In the genomic region with DNA sequence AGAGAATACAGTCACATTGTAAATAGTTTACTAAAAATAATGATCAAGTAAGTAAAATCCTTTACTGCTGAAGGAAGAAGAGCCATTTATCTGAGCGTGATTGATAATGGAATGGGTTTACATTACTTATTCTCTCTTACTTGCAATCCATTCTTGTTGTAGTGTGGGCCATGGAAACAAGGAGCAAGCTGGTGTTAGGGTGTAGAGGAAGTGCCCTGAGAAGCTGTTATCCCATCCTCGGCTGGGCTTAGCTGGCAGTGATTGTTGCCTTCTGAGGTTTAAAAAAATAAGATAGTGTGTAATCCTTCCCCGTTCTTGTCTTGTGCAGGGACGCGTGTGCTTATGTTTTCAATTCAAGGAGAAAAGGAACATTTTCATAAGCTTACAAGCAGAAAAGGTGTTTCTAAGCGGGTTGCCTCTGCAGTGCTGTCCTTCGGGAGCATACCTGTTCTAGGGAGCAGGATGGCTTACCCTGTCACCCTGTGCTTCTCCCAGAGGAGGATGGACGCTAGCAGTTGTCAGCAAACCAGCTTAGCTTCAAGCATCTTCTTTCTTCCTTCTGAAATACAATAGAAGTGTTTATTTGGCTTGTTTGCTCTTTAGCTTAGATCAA, we compare ENCODE assay signal across 19 cellular contexts.
DNase-seq lines count a peak whose midpoint lies in the region; ATAC-seq and TF ChIP-seq lines count a peak whose summit lies in the region.
"Had no signal": no experiment of that assay in that cellular context is flagged by ENCODE, and none has a peak within 500 bp of the region (broad histone marks: within the 10 kb centered on the region; RNA-seq: fewer than 3 reads in every experiment).

No MANE protein-coding gene starts in this region.

- no peak overlapping the region for H3K4me2 ChIP-seq in IMR-90 (ENCODE audit: low read depth, low read length)

- H4K8ac ChIP-seq in IMR-90 (ENCODE audit: low read depth in 2 of 2, low read length in 2 of 2): peak overlapping the region; percentile 15 to 75; a peak in 3 of 4 replicates

- H3K4me1 ChIP-seq in IMR-90 (ENCODE audit: control insufficient read depth, insufficient read depth, low read length) (peaks cover 17% of the 10 kb centered on the region), upper lobe of left lung (peaks cover 0 to 8% (median 0%) of the 10 kb centered on the region in 4 donors)

- H3K27ac Mint-ChIP-seq in nephron: peak overlapping the region; percentile 67 to 88 (median 83)
- no peak overlapping the region for H3K27ac Mint-ChIP-seq in stimulated activated effector memory CD8-positive, alpha-beta T cell treated with anti-CD3 and anti-CD28 coated beads, Interleukin-12 subunit alpha, Interleukin-12 subunit beta, amount 100 ng/mL, for 72 hours
- H3K27ac Mint-ChIP-seq: activated naive CD8-positive, alpha-beta T cell treated with anti-CD3 and anti-CD28 coated beads for 36 hours; dendritic cell treated with granulocyte-macrophage colony-stimulating factor and Interleukin-4, amounts not matched to agents 40 ng/mL and 50 ng/mL, for 4 days had no signal

- no peak for DNase-seq in IMR-90
- DNase-seq in epithelial cell of prostate (ENCODE audit: low read depth, low spot score): no peak
- DNase-seq in upper lobe of left lung: no peak
- no peak for DNase-seq in left ventricle myocardium superior
- no peak for DNase-seq in stimulated activated effector memory CD8-positive, alpha-beta T cell treated with anti-CD3 and anti-CD28 coated beads, Interleukin-12 subunit alpha, Interleukin-12 subunit beta, amount 100 ng/mL, for 72 hours (ENCODE audit: low spot score in 2 of 2)
- DNase-seq in activated naive CD4-positive, alpha-beta T cell treated with Interleukin-2 at 50 U/mL for 16 hours: no peak
- DNase-seq: activated naive CD8-positive, alpha-beta T cell treated with anti-CD3 and anti-CD28 coated beads for 36 hours; COR-L47; Karpas-422; NCI-H1105; NCI-H2171; NCI-H82; right cardiac atrium; stimulated activated CD4-positive, alpha-beta T cell treated with anti-CD3 and anti-CD28 coated beads, Interleukin-2, amount 100 ng/mL, for 24 hours had no signal

- H3K4ac ChIP-seq in IMR-90 (ENCODE audit: low read depth, low read length): peak overlapping the region; percentile 47

- peak overlapping the region; percentile 26 for H3K14ac ChIP-seq in IMR-90 (replicated peaks; ENCODE audit: low read depth, low read length)

- H3K4me3 Mint-ChIP-seq in nephron: peak overlapping the region; percentile 77 to 85 (median 84)
- no peak overlapping the region for H3K4me3 Mint-ChIP-seq in stimulated activated effector memory CD8-positive, alpha-beta T cell treated with anti-CD3 and anti-CD28 coated beads, Interleukin-12 subunit alpha, Interleukin-12 subunit beta, amount 100 ng/mL, for 72 hours
- H3K4me3 Mint-ChIP-seq: activated naive CD8-positive, alpha-beta T cell treated with anti-CD3 and anti-CD28 coated beads for 36 hours; dendritic cell treated with granulocyte-macrophage colony-stimulating factor and Interleukin-4, amounts not matched to agents 40 ng/mL and 50 ng/mL, for 4 days had no signal

- peak overlapping the region; percentile 86 for H2BK5ac ChIP-seq in IMR-90 (ENCODE audit: low read depth, low read length, poor library complexity, severe bottlenecking)

- H2BK20ac ChIP-seq in IMR-90 (ENCODE audit: low read depth, low read length): peak overlapping the region; percentile 83

- no peak overlapping the region for H2AK9ac ChIP-seq in IMR-90 (replicated peaks; ENCODE audit: low read depth, low read length, poor library complexity)

- H3K27me3 ChIP-seq in IMR-90 (ENCODE audit: control insufficient read depth, insufficient read depth, low read length) (no peaks in the 10 kb centered on the region), upper lobe of left lung (no peaks in the 10 kb centered on the region)

- H3K9me3 ChIP-seq in IMR-90 (ENCODE audit: control insufficient read depth, insufficient read depth, low read length) (no peaks in the 10 kb centered on the region), upper lobe of left lung (no peaks in the 10 kb centered on the region)

- H3K36me3 ChIP-seq in IMR-90 (ENCODE audit: control insufficient read depth, insufficient read depth, low read length) (0 out of 2 replicates have a peak, but pooled peaks cover 1% of the 10 kb centered on the region), upper lobe of left lung (no peaks in the 10 kb centered on the region)

- H4K91ac ChIP-seq in IMR-90 (ENCODE audit: insufficient read depth, low read depth, low read length): peak overlapping the region; percentile 81

- H2BK120ac ChIP-seq in IMR-90 (ENCODE audit: low read depth, low read length): peak overlapping the region; percentile 29

- no peak overlapping the region for H3K9ac ChIP-seq in IMR-90 (ENCODE audit: low read depth, low read length)

- peak overlapping the region; percentile 53; the same call in 1 of the 2 replicates for H4K5ac ChIP-seq in IMR-90 (ENCODE audit: low read depth, low read length)

- H3K27me3 Mint-ChIP-seq in nephron (ENCODE audit: low read depth): no peaks in the 10 kb centered on the region

- no peak for TF ChIP-seq RAD21 in IMR-90 (IDR thresholded peaks at IDR 0.05; ENCODE audit: low read length)

- H3K27ac ChIP-seq in IMR-90 (ENCODE audit: insufficient read depth, low read length) (no peak overlapping the region), epithelial cell of prostate (peak overlapping the region; percentile 85), upper lobe of left lung (peak overlapping the region in 1 of 4 donors; percentile 13)

- dilution Hi-C loops in IMR-90 (cut with HindIII; ENCODE audit: low sequenced_read_pairs, unreplicated experiment): no loop called here

- H2BK15ac ChIP-seq in IMR-90 (ENCODE audit: low read depth, low read length): peak overlapping the region; percentile 86; the same call in 2 of the 3 replicates

- no peaks in the 10 kb centered on the region for H3K36me3 Mint-ChIP-seq in nephron (ENCODE audit: low read depth)
- no peaks in the 10 kb centered on the region for H3K36me3 Mint-ChIP-seq in stimulated activated effector memory CD8-positive, alpha-beta T cell treated with anti-CD3 and anti-CD28 coated beads, Interleukin-12 subunit alpha, Interleukin-12 subunit beta, amount 100 ng/mL, for 72 hours
- H3K36me3 Mint-ChIP-seq: activated naive CD8-positive, alpha-beta T cell treated with anti-CD3 and anti-CD28 coated beads for 36 hours had no signal

- H3K18ac ChIP-seq in IMR-90 (ENCODE audit: low read depth, low read length): peak overlapping the region; percentile 76; the same call in 1 of the 2 replicates

- BruUV-seq in IMR-90 (replicated peaks; lab: Mats Ljungman, UMichigan): no TSS peak

- H3K4me3 ChIP-seq in IMR-90 (ENCODE audit: insufficient read depth, low read depth, low read length): no peak overlapping the region
- H3K4me3 ChIP-seq in upper lobe of left lung: peak overlapping the region in 3 of 4 donors; percentile 19 to 35 (median 30)

- peaks cover 29% of the 10 kb centered on the region for H3K4me1 Mint-ChIP-seq in nephron
- no peaks in the 10 kb centered on the region for H3K4me1 Mint-ChIP-seq in stimulated activated effector memory CD8-positive, alpha-beta T cell treated with anti-CD3 and anti-CD28 coated beads, Interleukin-12 subunit alpha, Interleukin-12 subunit beta, amount 100 ng/mL, for 72 hours
- H3K4me1 Mint-ChIP-seq: activated naive CD8-positive, alpha-beta T cell treated with anti-CD3 and anti-CD28 coated beads for 36 hours had no signal

- POLR2A ChIA-PET in IMR-90 (lab: Charles Lee; ENCODE audit: unreplicated experiment): no interaction called here

- peak overlapping the region; percentile 45 for H2AK5ac ChIP-seq in IMR-90 (ENCODE audit: low read depth, low read length)

- H3K56ac ChIP-seq in IMR-90 (ENCODE audit: extremely low read depth, insufficient read depth, low read length): no peak overlapping the region

- no peaks in the 10 kb centered on the region for H4K20me1 ChIP-seq in IMR-90 (ENCODE audit: insufficient read depth, low read length)

- 68% methylated on average over 4 of the region's 8 CpGs; no CpG with 5 or more reads in 1 of the 2 experiments for WGBS in IMR-90 (ENCODE audit: extremely low coverage in 2 of 2, insufficient read length in 1 of 2), 2 experiments
- 59 to 78% methylated on average over 8 of the region's 8 CpGs for WGBS in upper lobe of left lung, 2 donors

- H3K23ac ChIP-seq in IMR-90 (ENCODE audit: low read depth, low read length): peak overlapping the region; percentile 86

- H2AFZ ChIP-seq in IMR-90 (replicated peaks; ENCODE audit: low read length, poor library complexity): no peak overlapping the region

- H3K9me3 Mint-ChIP-seq in nephron: no peaks in the 10 kb centered on the region
- no peaks in the 10 kb centered on the region for H3K9me3 Mint-ChIP-seq in stimulated activated effector memory CD8-positive, alpha-beta T cell treated with anti-CD3 and anti-CD28 coated beads, Interleukin-12 subunit alpha, Interleukin-12 subunit beta, amount 100 ng/mL, for 72 hours
- H3K9me3 Mint-ChIP-seq: activated naive CD8-positive, alpha-beta T cell treated with anti-CD3 and anti-CD28 coated beads for 36 hours; dendritic cell treated with granulocyte-macrophage colony-stimulating factor and Interleukin-4, amounts not matched to agents 40 ng/mL and 50 ng/mL, for 4 days had no signal

- in situ Hi-C loops in IMR-90 (cut with MboI; ENCODE audit: low sequenced_read_pairs): no loop called here

- TF ChIP-seq POLR2A in IMR-90 (IDR thresholded peaks at IDR 0.05; ENCODE audit: low read depth, low read length) (no peak), upper lobe of left lung (IDR thresholded peaks at IDR 0.05) (no peak)

- CTCF ChIA-PET in IMR-90 (lab: Yijun Ruan, JAX): interaction anchor here (1.0 kb wide), 1 partner anchor 12 kb away, joined by 4 read pairs; no protein-coding TSS in a partner anchor

- H3K79me1 ChIP-seq in IMR-90 (ENCODE audit: low read depth in 1 of 2, low read length in 2 of 2): peaks cover 0 to 29% of the 10 kb centered on the region in 2 experiments; a peak in 2 of 4 replicates

- TF ChIP-seq CTCF in IMR-90 (conservative IDR thresholded peaks at IDR 0.05; ENCODE audit: low read depth, low read length) (no peak), nephron (IDR thresholded peaks at IDR 0.05; ENCODE audit: unreplicated experiment in 3 of 3) (no peak), upper lobe of left lung (IDR thresholded peaks at IDR 0.05) (no peak)

- intact Hi-C loops in IMR-90 (cut with micrococcal nuclease): no loop called here
- intact Hi-C loops in left ventricle myocardium superior (cut with micrococcal nuclease): no loop called here

- peaks cover 27% of the 10 kb centered on the region; the same call in 1 of the 2 replicates for H3K9me1 ChIP-seq in IMR-90 (ENCODE audit: insufficient read depth, low read length)

- ATAC-seq in IMR-90 (ENCODE audit: low read depth) (no peak), upper lobe of left lung (ENCODE audit: low FRiP score in 2 of 2) (no peak), left ventricle myocardium superior (no peak), HG03045 (IDR thresholded peaks at IDR 0.05; ENCODE audit: unreplicated experiment) (no peak)
- no peak for ATAC-seq in stimulated activated effector memory CD8-positive, alpha-beta T cell treated with anti-CD3 and anti-CD28 coated beads, Interleukin-12 subunit alpha, Interleukin-12 subunit beta, amount 100 ng/mL, for 72 hours
- ATAC-seq: HCT116, Panc1, right cardiac atrium had no signal

- TF ChIP-seq EP300 in upper lobe of left lung (IDR thresholded peaks at IDR 0.05): no peak

TF ChIP-seq in IMR-90, 13 proteins besides CTCF, POLR2A, EP300 and RAD21 (continues in another document):
- TF ChIP-seq BHLHE40 (IDR thresholded peaks at IDR 0.05; ENCODE audit: low read depth, low read length): no peak
